15 cellular contexts compared by ENCODE assay signal in the genomic region with DNA sequence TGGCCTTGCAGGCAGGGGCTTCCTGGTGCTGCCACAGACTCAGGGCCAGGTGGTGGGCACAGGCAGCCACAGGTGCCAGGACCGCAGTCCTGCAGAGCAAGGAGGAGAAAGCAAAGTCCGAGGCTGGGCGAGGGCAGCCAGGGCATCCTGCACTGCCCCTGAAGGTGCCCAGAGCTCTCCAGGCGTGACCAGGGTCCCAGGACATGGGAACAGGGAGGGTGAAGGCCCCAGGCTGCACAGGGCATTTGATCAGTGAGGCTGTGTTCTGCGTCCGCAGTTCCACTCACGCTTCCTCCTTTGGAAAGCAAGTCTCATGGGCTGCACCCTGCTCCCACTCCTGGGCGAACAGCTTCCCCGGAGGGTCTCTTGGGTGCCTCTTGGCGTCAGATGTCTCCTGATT. TPM values are rescaled to one million over a fixed set of nuclear protein-coding genes. Genes with fewer than 3 reads are reported as not detected.
DNase-seq lines count a peak whose midpoint lies in the region; ATAC-seq and TF ChIP-seq lines count a peak whose summit lies in the region.
"Had no signal": no experiment of that assay in that cellular context is flagged by ENCODE, and none has a peak within 500 bp of the region (broad histone marks: within the 10 kb centered on the region; RNA-seq: fewer than 3 reads in every experiment).

No MANE protein-coding gene starts in this region.

- peaks cover 28% of the 10 kb centered on the region for H3K79me2 ChIP-seq in osteoblast (ENCODE audit: insufficient read depth, low read length)

- CTCF ChIA-PET in CD8-positive, alpha-beta T cell (lab: Charles Lee) = interaction anchor here (0.9 to 1.6 kb wide), 4 partner anchors 19 to 40 kb away, joined by 3 to 4 read pairs (median 3); no protein-coding TSS in a partner anchor

- POLR2A ChIA-PET in CD8-positive, alpha-beta T cell (lab: Charles Lee) = interaction anchor here (1.0 to 1.3 kb wide), 3 partner anchors 23 to 27 kb away, joined by 3 to 5 read pairs (median 3); no protein-coding TSS in a partner anchor

- H3K36me3 Mint-ChIP-seq in CD8-positive, alpha-beta T cell = peaks cover 13% of the 10 kb centered on the region
- H3K36me3 Mint-ChIP-seq in effector memory CD8-positive, alpha-beta T cell (ENCODE audit: insufficient read depth) = peaks cover 22% of the 10 kb centered on the region

- H3K4me2 ChIP-seq in osteoblast (ENCODE audit: insufficient read depth, low read length) = no peak overlapping the region
- H3K4me2 ChIP-seq: KMS-11 had no signal

- H3K9me3 ChIP-seq in CD8-positive, alpha-beta T cell (ENCODE audit: low read length) = no peaks in the 10 kb centered on the region
- H3K9me3 ChIP-seq in spleen (no peaks in the 10 kb centered on the region), osteoblast (ENCODE audit: low read depth, low read length) (no peaks in the 10 kb centered on the region)
- H3K9me3 ChIP-seq: esophagus squamous epithelium had no signal

- intact Hi-C loops in CD8-positive, alpha-beta T cell (cut with DNase I, micrococcal nuclease) = no loop called here
- intact Hi-C loops in spleen (cut with DNase I; ENCODE audit: low total_unique reads) = no loop called here

- WGBS in spleen, 5 donors = 47 to 61% (median 57%) methylated on average over 9 to 10 of the region's 10 CpGs

- H3K9me3 Mint-ChIP-seq in CD8-positive, alpha-beta T cell = no peaks in the 10 kb centered on the region
- no peaks in the 10 kb centered on the region for H3K9me3 Mint-ChIP-seq in effector memory CD8-positive, alpha-beta T cell

- no peak for ATAC-seq in CD8-positive, alpha-beta T cell
- no peak for ATAC-seq in effector memory CD8-positive, alpha-beta T cell (replicated peaks)

- H2AFZ ChIP-seq in osteoblast (ENCODE audit: low read length) = no peak overlapping the region
- H2AFZ ChIP-seq: GM23248 had no signal

- no peak overlapping the region for H3K4me3 ChIP-seq in CD8-positive, alpha-beta T cell (ENCODE audit: low read depth, low read length)
- H3K4me3 ChIP-seq in spleen = peak overlapping the region in 7 of 8 donors; percentile 6 to 69 (median 58)
- H3K4me3 ChIP-seq in osteoblast (ENCODE audit: insufficient read depth, low read length) = no peak overlapping the region
- H3K4me3 ChIP-seq: GM23248 had no signal

- no peaks in the 10 kb centered on the region for H3K27me3 Mint-ChIP-seq in CD8-positive, alpha-beta T cell (ENCODE audit: low read depth)
- H3K27me3 Mint-ChIP-seq in effector memory CD8-positive, alpha-beta T cell = no peaks in the 10 kb centered on the region

- no peak for DNase-seq in CD8-positive, alpha-beta T cell
- DNase-seq in MV-4-11 (lab: John Stamatoyannopoulos, UW) (peak; percentile 19), spleen (no peak), ecto neural progenitor cell (ENCODE audit: low spot score) (no peak), cerebellar cortex (ENCODE audit: low spot score) (no peak), osteoblast (ENCODE audit: insufficient read length, low spot score, missing footprints) (no peak), AG20443 (ENCODE audit: low spot score) (no peak)
- DNase-seq in effector memory CD8-positive, alpha-beta T cell = no peak
- DNase-seq: esophagus squamous epithelium, GM23248, mesendoderm, NCI-H2029, NCI-H748 treated with DMSO at 0.1 percent for 48 hours had no signal

- no peak for TF ChIP-seq POLR2A in spleen (IDR thresholded peaks at IDR 0.05)

- H3K4me3 Mint-ChIP-seq in CD8-positive, alpha-beta T cell = peak overlapping the region; percentile 97
- H3K4me3 Mint-ChIP-seq in effector memory CD8-positive, alpha-beta T cell = peak overlapping the region; percentile 92

- peaks cover 62% of the 10 kb centered on the region for H3K4me1 Mint-ChIP-seq in CD8-positive, alpha-beta T cell (ENCODE audit: low read depth)
- peaks cover 37 to 48% of the 10 kb centered on the region in 2 donors for H3K4me1 Mint-ChIP-seq in effector memory CD8-positive, alpha-beta T cell (ENCODE audit: low read depth in 2 of 2)

- peaks cover 54% of the 10 kb centered on the region for H3K4me1 ChIP-seq in CD8-positive, alpha-beta T cell (ENCODE audit: insufficient read depth, low read length)
- H3K4me1 ChIP-seq in spleen = peaks cover 35 to 100% (median 86%) of the 10 kb centered on the region in 6 donors
- peaks cover 26% of the 10 kb centered on the region for H3K4me1 ChIP-seq in osteoblast (ENCODE audit: insufficient read depth, low read length)

- H3K27me3 ChIP-seq in CD8-positive, alpha-beta T cell (ENCODE audit: insufficient read depth, low read length) = no peaks in the 10 kb centered on the region
- no peaks in the 10 kb centered on the region for H3K27me3 ChIP-seq in spleen (replicated peaks in 1 of 7)
- no peaks in the 10 kb centered on the region for H3K27me3 ChIP-seq in osteoblast (ENCODE audit: insufficient read depth, low read length)
- H3K27me3 ChIP-seq: esophagus squamous epithelium had no signal

- TF ChIP-seq CTCF in CD8-positive, alpha-beta T cell (IDR thresholded peaks at IDR 0.05) = no peak
- TF ChIP-seq CTCF in spleen (IDR thresholded peaks at IDR 0.05 in 8 of 11, conservative IDR thresholded peaks at IDR 0.05 in 3 of 11) (no peak), osteoblast (IDR thresholded peaks at IDR 0.05; ENCODE audit: extremely low read depth, low read depth, low read length) (no peak)

- peak overlapping the region; percentile 97 for H3K27ac Mint-ChIP-seq in CD8-positive, alpha-beta T cell
- H3K27ac Mint-ChIP-seq in effector memory CD8-positive, alpha-beta T cell = peak overlapping the region in 1 of 2 donors; percentile 95

- H3K27ac ChIP-seq in CD8-positive, alpha-beta T cell (ENCODE audit: low read depth, low read length) = no peak overlapping the region
- peak overlapping the region in 5 of 8 donors; percentile 18 to 94 (median 90) for H3K27ac ChIP-seq in spleen
- no peak overlapping the region for H3K27ac ChIP-seq in osteoblast (ENCODE audit: low read depth, low read length)
- H3K27ac ChIP-seq: C4-2B, GM23248, KMS-11 had no signal

- H3K36me3 ChIP-seq in CD8-positive, alpha-beta T cell (ENCODE audit: insufficient read depth, low read length) = no peaks in the 10 kb centered on the region
- peaks cover 0 to 33% (median 4%) of the 10 kb centered on the region in 6 donors for H3K36me3 ChIP-seq in spleen
- no peaks in the 10 kb centered on the region for H3K36me3 ChIP-seq in osteoblast (ENCODE audit: insufficient read depth, low read length)

- peaks cover 19% of the 10 kb centered on the region for H4K20me1 ChIP-seq in osteoblast (ENCODE audit: insufficient read depth, low read length)

RNA-seq across cellular contexts. Expression of a gene that starts 3.0 kb away (rescaled TPM):
- 100 to 1,000 TPM in 1 of 2 experiments, 10 to 100 TPM in 1; 90.7 to 102 TPM for total RNA-seq in CD8-positive, alpha-beta T cell
- total RNA-seq in spleen (100 to 1,000 TPM in 1 of 7 donors, 10 to 100 TPM in 6; 58.0 to 157 (median 69.4) TPM), osteoblast (3.5 and 3.6 TPM in 2 replicates)
- polyA plus RNA-seq in spleen = 10 to 100 TPM; 23.3 to 43.7 (median 23.5) TPM

RNA-seq across cellular contexts. Expression of a gene that starts 43.5 kb away (rescaled TPM):
- 1 to 10 TPM; 1.2 to 1.6 TPM for total RNA-seq in CD8-positive, alpha-beta T cell
- total RNA-seq in spleen (100 to 1,000 TPM in 4 of 7 donors, 10 to 100 TPM in 3; 41.8 to 127 (median 100) TPM), osteoblast (0.29 and 0.36 TPM in 2 replicates)
- 10 to 100 TPM; 11.8 to 49.8 (median 26.6) TPM for polyA plus RNA-seq in spleen
- total RNA-seq: GM23248 had no signal
- polyA plus RNA-seq: GM23248 had no signal

Comparison
In these comparisons a context has a peak if more than half of its experiments do, and no peak if none do; other contexts are left out.
1. H3K27ac ChIP-seq: peak in spleen (5 of 8); none in CD8-positive, alpha-beta T cell (single experiment) and osteoblast (single experiment).
2. H3K4me3 ChIP-seq: peak in spleen (7 of 8); none in CD8-positive, alpha-beta T cell (single experiment) and osteoblast (single experiment).
3. RNA of a gene that starts 3.0 kb away (total RNA-seq): 90.7 to 102 TPM in CD8-positive, alpha-beta T cell and 58.0 to 157 TPM in spleen; 3.5 to 3.6 TPM in osteoblast; every median in the first group is over 10 times any median in the second.
4. RNA of a gene that starts 43.5 kb away (total RNA-seq): 41.8 to 127 TPM in spleen; 1.2 to 1.6 TPM in CD8-positive, alpha-beta T cell and 0.29 to 0.36 TPM in osteoblast; every median in the first group is over 10 times any median in the second.